In the genomic region with DNA sequence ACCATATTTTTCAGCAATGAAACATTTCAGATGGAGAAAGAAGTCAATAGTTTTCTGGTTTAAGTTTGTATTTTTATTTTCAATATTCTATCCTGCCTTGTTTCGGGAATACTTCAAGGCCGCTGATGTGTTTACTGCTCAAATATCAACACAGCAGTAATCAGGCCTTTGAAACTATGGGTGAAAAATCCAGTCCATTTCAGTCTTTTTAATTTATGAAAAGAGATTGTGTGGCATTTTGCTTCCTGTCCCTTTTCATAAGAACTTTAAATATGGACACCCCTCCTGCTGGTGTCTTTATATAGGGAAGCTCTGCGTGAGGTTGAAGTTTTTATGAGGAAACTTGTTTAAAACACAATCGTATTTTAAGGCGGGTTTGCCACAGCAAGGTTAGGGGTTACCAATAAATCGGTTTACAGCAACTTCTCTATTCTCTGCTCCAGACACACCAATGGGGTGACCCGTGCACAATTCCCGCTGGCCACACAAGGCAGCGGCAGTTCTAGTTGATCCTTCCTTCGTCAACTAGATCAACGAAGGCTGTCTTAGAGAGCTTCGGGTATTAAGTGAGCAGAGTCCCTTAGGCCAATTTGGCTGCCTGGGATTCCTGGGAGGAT, we compare ENCODE assay signal across 7 cellular contexts. TPM values are rescaled to one million over a fixed set of nuclear protein-coding genes. Genes with fewer than 3 reads are reported as not detected.
A peak's percentile ranks its signal among the peaks of the same experiment; 100 is the strongest.
DNase-seq lines count a peak whose midpoint lies in the region; ATAC-seq, FAIRE-seq and TF ChIP-seq lines count a peak whose summit lies in the region.

No MANE protein-coding gene starts in this region.

- FAIRE-seq in HepG2 (lab: Jason Lieb, UNC): no peak

- TF ChIP-seq EP300 in HepG2 (IDR thresholded peaks at IDR 0.05; ENCODE audit: low read depth in 2 of 2, low read length in 2 of 2): no peak
- no peak for TF ChIP-seq EP300 in HepG2 (CRISPR knock-in tag; IDR thresholded peaks at IDR 0.05; ENCODE audit: borderline replicate concordance)
- no peak for TF ChIP-seq EP300 in tibial nerve (IDR thresholded peaks at IDR 0.05)

- no peak for TF ChIP-seq CTCF in colonic mucosa (IDR thresholded peaks at IDR 0.05)
- TF ChIP-seq CTCF in HepG2 (CRISPR knock-in tag; IDR thresholded peaks at IDR 0.05): no peak
- no peak for TF ChIP-seq CTCF in tibial nerve (IDR thresholded peaks at IDR 0.05)
- no peak for TF ChIP-seq CTCF in GM20000 (IDR thresholded peaks at IDR 0.05; ENCODE audit: extremely low read depth, missing control alignments)

- ATAC-seq in HepG2: no peak; the same call in 2 of the 3 replicates

- peak overlapping the region; percentile 93 for H3K27ac ChIP-seq in colonic mucosa
- no peak overlapping the region for H3K27ac ChIP-seq in HepG2 (ENCODE audit: extremely low read length, insufficient read depth, low read length)
- H3K27ac ChIP-seq in tibial nerve: peak overlapping the region; percentile 90 to 97 (median 95)

- H4K20me1 ChIP-seq in HepG2 (ENCODE audit: insufficient read depth, low read length): 0 out of 2 replicates have a peak, but pooled peaks cover 3% of the 10 kb centered on the region

- H3K4me3 ChIP-seq in colonic mucosa (peak overlapping the region; percentile 78), HepG2 (replicated peaks in 1 of 3; ENCODE audit: insufficient read depth in 1 of 3, low read depth in 2 of 3, low read length in 3 of 3) (peak overlapping the region in 2 of 3 experiments; percentile 76 to 84; a peak in 2 of 6 replicates), tibial nerve (peak overlapping the region; percentile 63 to 84 (median 78))

- peak overlapping the region; percentile 62 to 95 for H3K9ac ChIP-seq in colonic mucosa (ENCODE audit: low read depth in 2 of 2, low read length in 2 of 2)
- no peak overlapping the region for H3K9ac ChIP-seq in HepG2 (ENCODE audit: insufficient read depth, low read depth, low read length)

- 5% methylated on average over 12 of the region's 12 CpGs for WGBS in HepG2 (ENCODE audit: low lambda C conversion rate)
- WGBS in tibial nerve, 2 donors: 28 to 30% methylated on average over 12 of the region's 12 CpGs

- peak overlapping the region; percentile 93 for H3K4me2 ChIP-seq in HepG2 (ENCODE audit: low read depth, low read length)

- H3K9me3 ChIP-seq in colonic mucosa: no peaks in the 10 kb centered on the region
- no peaks in the 10 kb centered on the region for H3K9me3 ChIP-seq in HepG2 (ENCODE audit: low read length)
- H3K9me3 ChIP-seq in tibial nerve: no peaks in the 10 kb centered on the region

- H2AFZ ChIP-seq in HepG2 (ENCODE audit: low read length): no peak overlapping the region

- POLR2A ChIA-PET in HepG2 (lab: Yijun Ruan, JAX): interaction anchor here (2.3 kb wide), 1 partner anchor 32 kb away, joined by 7 read pairs; no protein-coding TSS in a partner anchor

- no TSS peak for BruUV-seq in HepG2 (replicated peaks; lab: Mats Ljungman, UMichigan)

- no peak for TF ChIP-seq RAD21 in HepG2 (CRISPR knock-in tag; IDR thresholded peaks at IDR 0.05)

- DNase-seq in NCI-H446 (lab: John Stamatoyannopoulos, UW) (peak; percentile 59 to 76), colonic mucosa (peak; percentile 36), HepG2 (ENCODE audit: low spot score) (no peak), tibial nerve (ENCODE audit: low spot score in 2 of 2) (no peak), RPMI8226 (no peak), GM20000 (ENCODE audit: low spot score) (no peak), NCI-H510A (lab: John Stamatoyannopoulos, UW) (no peak)

- H3K79me2 ChIP-seq in HepG2 (ENCODE audit: insufficient read depth, low read length): no peaks in the 10 kb centered on the region

- in situ Hi-C loops in HepG2 (cut with HindIII; ENCODE audit: extremely low pct_ligation_motif_present, low pct_unique_long_range_greater_than_20kb): no loop called here

- no peaks in the 10 kb centered on the region for H3K36me3 ChIP-seq in colonic mucosa
- no peaks in the 10 kb centered on the region for H3K36me3 ChIP-seq in HepG2 (replicated peaks in 1 of 2; ENCODE audit: control insufficient read depth in 1 of 2, insufficient read depth in 2 of 2, low read length in 2 of 2)
- no peaks in the 10 kb centered on the region for H3K36me3 ChIP-seq in tibial nerve

- CTCF ChIA-PET in HepG2 (lab: Yijun Ruan, JAX; ENCODE audit: low intra/inter-chr PET ratio, low total read pairs): no interaction called here

- H3K4me1 ChIP-seq in colonic mucosa (no peaks in the 10 kb centered on the region), HepG2 (ENCODE audit: insufficient read depth, low read length) (peaks cover 29% of the 10 kb centered on the region), tibial nerve (peaks cover 0 to 27% (median 9%) of the 10 kb centered on the region in 4 donors)

- TF ChIP-seq POLR2A in HepG2 (IDR thresholded peaks at IDR 0.05; ENCODE audit: insufficient read depth in 1 of 2, low read depth in 2 of 2, low read length in 2 of 2) (no peak), tibial nerve (IDR thresholded peaks at IDR 0.05) (no peak)

- no peaks in the 10 kb centered on the region for H3K27me3 ChIP-seq in colonic mucosa
- peaks cover 0 to 52% of the 10 kb centered on the region in 2 experiments; a peak in 4 of 5 replicates for H3K27me3 ChIP-seq in HepG2 (ENCODE audit: control insufficient read depth in 1 of 2, insufficient read depth in 2 of 2, low read length in 2 of 2)
- no peaks in the 10 kb centered on the region for H3K27me3 ChIP-seq in tibial nerve

- intact Hi-C loops in colonic mucosa (cut with DNase I) (no loop called here), HepG2 (cut with micrococcal nuclease; ENCODE audit: unreplicated experiment) (loop anchor here (5.0 kb wide), 1 partner anchor 65 kb away; no protein-coding TSS in a partner anchor)

TF ChIP-seq in HepG2, 621 proteins besides CTCF, POLR2A, EP300 and RAD21 (continues in another document):
- TF ChIP-seq, protein P1, sequence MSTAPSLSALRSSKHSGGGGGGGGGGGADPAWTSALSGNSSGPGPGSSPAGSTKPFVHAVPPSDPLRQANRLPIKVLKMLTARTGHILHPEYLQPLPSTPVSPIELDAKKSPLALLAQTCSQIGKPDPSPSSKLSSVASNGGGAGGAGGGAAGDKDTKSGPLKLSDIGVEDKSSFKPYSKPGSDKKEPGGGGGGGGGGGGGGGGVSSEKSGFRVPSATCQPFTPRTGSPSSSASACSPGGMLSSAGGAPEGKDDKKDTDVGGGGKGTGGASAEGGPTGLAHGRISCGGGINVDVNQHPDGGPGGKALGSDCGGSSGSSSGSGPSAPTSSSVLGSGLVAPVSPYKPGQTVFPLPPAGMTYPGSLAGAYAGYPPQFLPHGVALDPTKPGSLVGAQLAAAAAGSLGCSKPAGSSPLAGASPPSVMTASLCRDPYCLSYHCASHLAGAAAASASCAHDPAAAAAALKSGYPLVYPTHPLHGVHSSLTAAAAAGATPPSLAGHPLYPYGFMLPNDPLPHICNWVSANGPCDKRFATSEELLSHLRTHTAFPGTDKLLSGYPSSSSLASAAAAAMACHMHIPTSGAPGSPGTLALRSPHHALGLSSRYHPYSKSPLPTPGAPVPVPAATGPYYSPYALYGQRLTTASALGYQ (CRISPR knock-in tag; IDR thresholded peaks at IDR 0.05): no peak
- TF ChIP-seq NFE2L1 (CRISPR knock-in tag; IDR thresholded peaks at IDR 0.05; ENCODE audit: borderline replicate concordance) (no peak), ZNF207 (IDR thresholded peaks at IDR 0.05; ENCODE audit: borderline replicate concordance) (no peak), ZNF253 (CRISPR knock-in tag; IDR thresholded peaks at IDR 0.05; ENCODE audit: borderline replicate concordance) (no peak), ASH2L (IDR thresholded peaks at IDR 0.05; ENCODE audit: insufficient read length, low read depth, low read length) (no peak), EZH2 (conservative IDR thresholded peaks at IDR 0.05; ENCODE audit: low read depth, low read length) (peak; percentile 99), ZNF136 (CRISPR knock-in tag; IDR thresholded peaks at IDR 0.05; ENCODE audit: low read depth) (no peak), PHF21A (CRISPR knock-in tag; IDR thresholded peaks at IDR 0.05) (no peak), SMAD9 (CRISPR knock-in tag; IDR thresholded peaks at IDR 0.05) (0 out of 2 replicates have a peak, but pooled peaks have one; percentile 30), MATR3 (CRISPR knock-in tag; IDR thresholded peaks at IDR 0.05) (no peak)
- TF ChIP-seq, protein P2, sequence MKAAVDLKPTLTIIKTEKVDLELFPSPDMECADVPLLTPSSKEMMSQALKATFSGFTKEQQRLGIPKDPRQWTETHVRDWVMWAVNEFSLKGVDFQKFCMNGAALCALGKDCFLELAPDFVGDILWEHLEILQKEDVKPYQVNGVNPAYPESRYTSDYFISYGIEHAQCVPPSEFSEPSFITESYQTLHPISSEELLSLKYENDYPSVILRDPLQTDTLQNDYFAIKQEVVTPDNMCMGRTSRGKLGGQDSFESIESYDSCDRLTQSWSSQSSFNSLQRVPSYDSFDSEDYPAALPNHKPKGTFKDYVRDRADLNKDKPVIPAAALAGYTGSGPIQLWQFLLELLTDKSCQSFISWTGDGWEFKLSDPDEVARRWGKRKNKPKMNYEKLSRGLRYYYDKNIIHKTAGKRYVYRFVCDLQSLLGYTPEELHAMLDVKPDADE (CRISPR knock-in tag; IDR thresholded peaks at IDR 0.05): no peak

RNA-seq across cellular contexts. Expression of a gene that starts 1.2 kb away (rescaled TPM):
- total RNA-seq in colonic mucosa: 10 to 100 TPM; 28.3 to 32.7 TPM
- 2.3 and 2.8 TPM in 2 replicates for total RNA-seq in HepG2 (2016; rRNA removed; fragmentation: Illumina TruSeq; extraction: Trizol)
- total RNA-seq in HepG2 (2016; cell fraction: cytosol; rRNA removed; fragmentation: Illumina TruSeq; extraction: Trizol; ENCODE audit: low read depth): 1.5 and 2.2 TPM in 2 replicates
- total RNA-seq in HepG2 (2016; cell fraction: insoluble cytoplasmic fraction; rRNA removed; fragmentation: Illumina TruSeq; extraction: Trizol): 2.5 TPM in 2 replicates
- total RNA-seq in HepG2 (2016; cell fraction: membrane; rRNA removed; fragmentation: Illumina TruSeq; extraction: Trizol): 1.1 and 1.3 TPM in 2 replicates
- 7.3 and 8.6 TPM in 2 replicates for total RNA-seq in HepG2 (2016; cell fraction: nucleus; rRNA removed; fragmentation: Illumina TruSeq; extraction: Trizol)
- polyA plus RNA-seq in HepG2 (2011; rRNA removed): 4.2 and 5.6 TPM in 2 replicates
- polyA plus RNA-seq in HepG2 (2011; cell fraction: cytosol; rRNA removed): 1.6 and 2.3 TPM in 2 replicates
- 17.5 and 28.5 TPM in 2 replicates for polyA plus RNA-seq in HepG2 (2011; cell fraction: nucleus; rRNA removed)
- 0.95 and 1.7 TPM in 2 replicates for polyA plus RNA-seq in HepG2 (2012)
- polyA plus RNA-seq in HepG2 (2016; cell fraction: cytosol; fragmentation: Illumina TruSeq; extraction: Trizol; ENCODE audit: low read depth): 0.06 and 0.11 TPM in 2 replicates
- 3.1 and 3.3 TPM in 2 replicates for polyA plus RNA-seq in HepG2 (2016; cell fraction: insoluble cytoplasmic fraction; fragmentation: Illumina TruSeq; extraction: Trizol; ENCODE audit: low read depth)
- 0.24 and 0.40 TPM in 2 replicates for polyA plus RNA-seq in HepG2 (2016; cell fraction: membrane; fragmentation: Illumina TruSeq; extraction: Trizol; ENCODE audit: low read depth)
- polyA plus RNA-seq in HepG2 (2016; cell fraction: nucleus; fragmentation: Illumina TruSeq; extraction: Trizol; ENCODE audit: insufficient read depth, low read depth): 14.6 and 15.1 TPM in 2 replicates
- 10.9 and 62.1 TPM in 2 replicates for polyA minus RNA-seq in HepG2 (2011; rRNA and poly(A)+ RNA removed; ENCODE audit: low replicate concordance)
- 2.8 and 3.8 TPM in 2 replicates for polyA minus RNA-seq in HepG2 (2011; cell fraction: cytosol; rRNA and poly(A)+ RNA removed)
- polyA minus RNA-seq in HepG2 (2011; cell fraction: nucleus; rRNA and poly(A)+ RNA removed): 21.4 and 24.6 TPM in 2 replicates
- 10 to 100 TPM; 43.5 to 66.3 (median 57.6) TPM for total RNA-seq in tibial nerve

Comparison
In these comparisons a context has a peak if more than half of its experiments do, and no peak if none do; other contexts are left out.
1. DNase-seq: peak in NCI-H446 (2 of 2) and colonic mucosa (single experiment); none in HepG2 (single experiment), tibial nerve (0 of 2), RPMI8226 (single experiment), GM20000 (single experiment) and NCI-H510A (single experiment).
2. Peak in every context shown above with its lines, with median percentiles within 50 percentile points of each other: H3K4me3 ChIP-seq.